In genomic region chr3:129483870-129484269, GRCh38 we compare ENCODE assay signal across 21 cellular contexts. TPM values are rescaled to one million over a fixed set of nuclear protein-coding genes. Genes with fewer than 3 reads are reported as not detected.
DNase-seq lines count a peak whose midpoint lies in the region; ATAC-seq, FAIRE-seq and TF ChIP-seq lines count a peak whose summit lies in the region.
"Had no signal": no experiment of that assay in that cellular context is flagged by ENCODE, and none has a peak within 500 bp of the region (broad histone marks: within the 10 kb centered on the region; RNA-seq: fewer than 3 reads in every experiment).

No MANE protein-coding gene starts in this region.

- H3K9ac ChIP-seq in neural progenitor cell = no peak overlapping the region
- H3K9ac ChIP-seq: BLaER1 had no signal

- H3K27ac Mint-ChIP-seq in GM23338 (no peak overlapping the region), WTC11 (peak overlapping the region; percentile 68; the same call in 1 of the 2 replicates), neural progenitor cell (peak overlapping the region; percentile 58)
- H3K27ac Mint-ChIP-seq in stimulated activated effector memory CD8-positive, alpha-beta T cell treated with anti-CD3 and anti-CD28 coated beads, Interleukin-12 subunit alpha, Interleukin-12 subunit beta, amount 100 ng/mL, for 72 hours = peak overlapping the region; percentile 21
- H3K27ac Mint-ChIP-seq in activated T-helper 17 cell treated with anti-CD3 and anti-CD28 coated beads, Interleukin-2, amount 50 U/mL, for 72 hours = no peak overlapping the region
- H3K27ac Mint-ChIP-seq: HFFc6 had no signal

- H3K36me3 ChIP-seq in GM23338 (ENCODE audit: insufficient read depth) (peaks cover 3% of the 10 kb centered on the region; the same call in 1 of the 2 replicates), neural progenitor cell (no peaks in the 10 kb centered on the region)

- peak; percentile 5; the same call in 1 of the 3 replicates for ATAC-seq in GM23338
- ATAC-seq in WTC11 = peak; percentile 13
- no peak for ATAC-seq in stimulated activated effector memory CD8-positive, alpha-beta T cell treated with anti-CD3 and anti-CD28 coated beads, Interleukin-12 subunit alpha, Interleukin-12 subunit beta, amount 100 ng/mL, for 72 hours
- no peak for ATAC-seq in activated T-helper 17 cell treated with anti-CD3 and anti-CD28 coated beads, Interleukin-2, amount 50 U/mL, for 72 hours (replicated peaks)

- TF ChIP-seq CTCF in GM23338 (conservative IDR thresholded peaks at IDR 0.05; ENCODE audit: low read depth in 2 of 2) (no peak), WTC11 (IDR thresholded peaks at IDR 0.05) (no peak), neural progenitor cell (IDR thresholded peaks at IDR 0.05) (no peak)

- H3K36me3 Mint-ChIP-seq in GM23338 (ENCODE audit: low read depth) (peaks cover 13% of the 10 kb centered on the region; the same call in 2 of the 3 replicates), WTC11 (peaks cover 11% of the 10 kb centered on the region; the same call in 1 of the 2 replicates), neural progenitor cell (peaks cover 25% of the 10 kb centered on the region)
- no peaks in the 10 kb centered on the region for H3K36me3 Mint-ChIP-seq in stimulated activated effector memory CD8-positive, alpha-beta T cell treated with anti-CD3 and anti-CD28 coated beads, Interleukin-12 subunit alpha, Interleukin-12 subunit beta, amount 100 ng/mL, for 72 hours
- H3K36me3 Mint-ChIP-seq in activated T-helper 17 cell treated with anti-CD3 and anti-CD28 coated beads, Interleukin-2, amount 50 U/mL, for 72 hours (ENCODE audit: low read depth) = peaks cover 10% of the 10 kb centered on the region

- H3F3A ChIP-seq in GM23338 (replicated peaks; ENCODE audit: low read depth) (no peaks in the 10 kb centered on the region), neural progenitor cell (ENCODE audit: low read depth) (peaks cover 20% of the 10 kb centered on the region)

- peaks cover 58% of the 10 kb centered on the region for H3K4me1 Mint-ChIP-seq in GM23338
- peaks cover 46% of the 10 kb centered on the region for H3K4me1 Mint-ChIP-seq in WTC11
- H3K4me1 Mint-ChIP-seq in neural progenitor cell = peaks cover 48% of the 10 kb centered on the region
- H3K4me1 Mint-ChIP-seq in stimulated activated effector memory CD8-positive, alpha-beta T cell treated with anti-CD3 and anti-CD28 coated beads, Interleukin-12 subunit alpha, Interleukin-12 subunit beta, amount 100 ng/mL, for 72 hours = peaks cover 9% of the 10 kb centered on the region
- peaks cover 6% of the 10 kb centered on the region for H3K4me1 Mint-ChIP-seq in activated T-helper 17 cell treated with anti-CD3 and anti-CD28 coated beads, Interleukin-2, amount 50 U/mL, for 72 hours

- H3K4me2 ChIP-seq in GM23338 (no peak overlapping the region), neural progenitor cell (no peak overlapping the region)
- H3K4me2 ChIP-seq: BLaER1 had no signal

- H3K27ac ChIP-seq in GM23338 (ENCODE audit: low read depth) (no peak overlapping the region), neural progenitor cell (no peak overlapping the region)
- H3K27ac ChIP-seq: BLaER1, HL-60 had no signal

- H2AFZ ChIP-seq in GM23338 (no peak overlapping the region), neural progenitor cell (replicated peaks) (no peak overlapping the region)

- no peaks in the 10 kb centered on the region for H3K9me3 ChIP-seq in neural progenitor cell (ENCODE audit: low read depth)
- H3K9me3 ChIP-seq: BLaER1 had no signal

- CTCF ChIA-PET in WTC11 (lab: Charles Lee) = interaction anchor here (0.9 to 1.7 kb wide), 2 partner anchors 71 to 100 kb away, joined by 4 to 5 read pairs; no protein-coding TSS in a partner anchor

- H3K4me3 ChIP-seq in GM23338 (no peak overlapping the region), neural progenitor cell (no peak overlapping the region)
- H3K4me3 ChIP-seq: BLaER1 had no signal

- POLR2A ChIA-PET in WTC11 (lab: Charles Lee) = no interaction called here

- H3K27me3 ChIP-seq in GM23338 (ENCODE audit: insufficient read depth) (no peaks in the 10 kb centered on the region), neural progenitor cell (no peaks in the 10 kb centered on the region)
- H3K27me3 ChIP-seq: BLaER1 had no signal

- H3K27me3 Mint-ChIP-seq in GM23338 (ENCODE audit: insufficient read depth, low read depth, poor library complexity) (peaks cover 11% of the 10 kb centered on the region), WTC11 (ENCODE audit: low read depth) (no peaks in the 10 kb centered on the region), neural progenitor cell (ENCODE audit: insufficient read depth, low read depth) (no peaks in the 10 kb centered on the region)
- H3K27me3 Mint-ChIP-seq in activated T-helper 17 cell treated with anti-CD3 and anti-CD28 coated beads, Interleukin-2, amount 50 U/mL, for 72 hours = no peaks in the 10 kb centered on the region
- H3K27me3 Mint-ChIP-seq: CD4-positive, alpha-beta memory T cell had no signal

- DNase-seq in GM23338 (ENCODE audit: low spot score) (no peak), WTC11 (ENCODE audit: low spot score) (no peak), neural progenitor cell (ENCODE audit: low spot score) (no peak), GM19239 (ENCODE audit: insufficient read length, low spot score) (no peak), NCI-H510A treated with DMSO at 0.1 percent for 48 hours (lab: John Stamatoyannopoulos, UW) (no peak)
- no peak for DNase-seq in stimulated activated effector memory CD8-positive, alpha-beta T cell treated with anti-CD3 and anti-CD28 coated beads, Interleukin-12 subunit alpha, Interleukin-12 subunit beta, amount 100 ng/mL, for 72 hours (ENCODE audit: low spot score in 2 of 2)
- DNase-seq: 8988T; CD4-positive, alpha-beta memory T cell; DMS153; DMS79 treated with DMSO at 0.1 percent for 48 hours; GF-D8; HCEC 1CT; HFFc6 had no signal

- H4K20me1 ChIP-seq in GM23338 (replicated peaks; ENCODE audit: insufficient read depth) (no peaks in the 10 kb centered on the region), neural progenitor cell (ENCODE audit: low read depth) (no peaks in the 10 kb centered on the region)
- H4K20me1 ChIP-seq: BLaER1 had no signal

- FAIRE-seq in GM19239 (lab: Jason Lieb, UNC) = no peak

- H3K79me2 ChIP-seq in GM23338 (replicated peaks; ENCODE audit: insufficient read depth) = no peaks in the 10 kb centered on the region
- no peaks in the 10 kb centered on the region for H3K79me2 ChIP-seq in neural progenitor cell (ENCODE audit: low read depth)

- H3K9me3 Mint-ChIP-seq in GM23338 (no peaks in the 10 kb centered on the region), WTC11 (no peaks in the 10 kb centered on the region), neural progenitor cell (no peaks in the 10 kb centered on the region)
- H3K9me3 Mint-ChIP-seq in stimulated activated effector memory CD8-positive, alpha-beta T cell treated with anti-CD3 and anti-CD28 coated beads, Interleukin-12 subunit alpha, Interleukin-12 subunit beta, amount 100 ng/mL, for 72 hours = no peaks in the 10 kb centered on the region
- H3K9me3 Mint-ChIP-seq in activated T-helper 17 cell treated with anti-CD3 and anti-CD28 coated beads, Interleukin-2, amount 50 U/mL, for 72 hours = no peaks in the 10 kb centered on the region
- H3K9me3 Mint-ChIP-seq: HFFc6 had no signal

- H3K4me1 ChIP-seq in GM23338 (ENCODE audit: insufficient read depth) = peaks cover 14% of the 10 kb centered on the region
- H3K4me1 ChIP-seq in neural progenitor cell = peaks cover 25% of the 10 kb centered on the region
- H3K4me1 ChIP-seq: BLaER1 had no signal

- H3K4me3 Mint-ChIP-seq in GM23338 (no peak overlapping the region), WTC11 (no peak overlapping the region), neural progenitor cell (no peak overlapping the region)
- H3K4me3 Mint-ChIP-seq in stimulated activated effector memory CD8-positive, alpha-beta T cell treated with anti-CD3 and anti-CD28 coated beads, Interleukin-12 subunit alpha, Interleukin-12 subunit beta, amount 100 ng/mL, for 72 hours = no peak overlapping the region
- H3K4me3 Mint-ChIP-seq in activated T-helper 17 cell treated with anti-CD3 and anti-CD28 coated beads, Interleukin-2, amount 50 U/mL, for 72 hours = no peak overlapping the region
- H3K4me3 Mint-ChIP-seq: CD14-positive monocyte; CD4-positive, alpha-beta memory T cell; HFFc6 had no signal

- H3K9me2 ChIP-seq in GM23338 (ENCODE audit: insufficient read depth) = no peaks in the 10 kb centered on the region

TF ChIP-seq in GM23338, 12 proteins besides CTCF, POLR2A, EP300 and RAD21 (continues in another document):
- no peak for TF ChIP-seq POLR2AphosphoS5 (IDR thresholded peaks at IDR 0.05; ENCODE audit: low read depth)

TF ChIP-seq in WTC11, 78 proteins besides CTCF, POLR2A, EP300 and RAD21 (continues in another document):
- no peak for TF ChIP-seq CREM (CRISPR knock-in tag; IDR thresholded peaks at IDR 0.05)

RNA-seq across cellular contexts. Expression of gene IFT122, which starts 43.8 kb away (rescaled TPM):
- 30.2 and 38.8 TPM in 2 replicates for total RNA-seq in GM23338 (2014; rRNA removed; shearing (Covaris generic))
- 10.2 and 10.9 TPM in 2 replicates for polyA plus RNA-seq in GM23338 (2016; fragmentation: Nextera tagmentation; extraction: Ambion mirVana)
- 21.6 to 24.2 TPM (median 22.8 TPM) in 3 replicates for total RNA-seq in WTC11 (2021)
- total RNA-seq in neural progenitor cell (ENCODE audit: low replicate concordance) = 31.8 and 48.0 TPM in 2 replicates
- total RNA-seq in activated T-helper 17 cell treated with anti-CD3 and anti-CD28 coated beads, Interleukin-2, amount 50 U/mL, for 72 hours = 10 to 100 TPM; 19.3 to 33.4 TPM

RNA-seq across cellular contexts. Expression of gene MBD4, which starts 44.1 kb away (rescaled TPM):
- 26.4 and 33.9 TPM in 2 replicates for total RNA-seq in GM23338 (2014; rRNA removed; shearing (Covaris generic))
- 51.8 and 59.3 TPM in 2 replicates for polyA plus RNA-seq in GM23338 (2016; fragmentation: Nextera tagmentation; extraction: Ambion mirVana)
- total RNA-seq in WTC11 (2021) = 31.4 to 36.9 TPM (median 33.0 TPM) in 3 replicates
- 35.0 and 46.3 TPM in 2 replicates for total RNA-seq in neural progenitor cell (ENCODE audit: low replicate concordance)
- 10 to 100 TPM; 38.4 to 44.4 TPM for total RNA-seq in activated T-helper 17 cell treated with anti-CD3 and anti-CD28 coated beads, Interleukin-2, amount 50 U/mL, for 72 hours

RNA-seq across cellular contexts. Expression of gene RHO, which starts 44.6 kb away (rescaled TPM):
- total RNA-seq in GM23338 (2014; rRNA removed; shearing (Covaris generic)) = not detected in 2 replicates
- polyA plus RNA-seq in GM23338 (2016; fragmentation: Nextera tagmentation; extraction: Ambion mirVana) = not detected in 2 replicates
- total RNA-seq in WTC11 (2021) (not detected in 3 replicates), neural progenitor cell (ENCODE audit: low replicate concordance) (not detected in 2 replicates)
- total RNA-seq in activated T-helper 17 cell treated with anti-CD3 and anti-CD28 coated beads, Interleukin-2, amount 50 U/mL, for 72 hours = not detected
- total RNA-seq: A673; CD4-positive, alpha-beta memory T cell; H4; HFFc6; HT1080 had no signal
- polyA plus RNA-seq: AG04450; CD14-positive monocyte; CD4-positive, alpha-beta memory T cell had no signal

RNA-seq across cellular contexts. Expression of gene EFCAB12, which starts 55.4 kb away (rescaled TPM):
- total RNA-seq in GM23338 (2014; rRNA removed; shearing (Covaris generic)) = 0.24 and 0.54 TPM in 2 replicates
- 0.17 and 0.65 TPM in 2 replicates for polyA plus RNA-seq in GM23338 (2016; fragmentation: Nextera tagmentation; extraction: Ambion mirVana)
- total RNA-seq in WTC11 (2021) (0.16 to 0.34 TPM (median 0.20 TPM) in 3 replicates), neural progenitor cell (ENCODE audit: low replicate concordance) (0.13 and 0.22 TPM in 2 replicates)
- 1 to 10 TPM in 1 of 2 donors, under 1 TPM in 1; 0.63 to 1.7 TPM for total RNA-seq in activated T-helper 17 cell treated with anti-CD3 and anti-CD28 coated beads, Interleukin-2, amount 50 U/mL, for 72 hours
- total RNA-seq: HT1080 had no signal
- polyA plus RNA-seq: CD14-positive monocyte had no signal

RNA-seq across cellular contexts. Expression of gene H1-8, which starts 59.1 kb away (rescaled TPM):
- total RNA-seq in GM23338 (2014; rRNA removed; shearing (Covaris generic)) = not detected in 2 replicates
- polyA plus RNA-seq in GM23338 (2016; fragmentation: Nextera tagmentation; extraction: Ambion mirVana) = not detected in 2 replicates
- total RNA-seq in WTC11 (2021) (not detected in 3 replicates), neural progenitor cell (ENCODE audit: low replicate concordance) (not detected in 2 replicates)
- not detected for total RNA-seq in activated T-helper 17 cell treated with anti-CD3 and anti-CD28 coated beads, Interleukin-2, amount 50 U/mL, for 72 hours
- total RNA-seq: A673; CD4-positive, alpha-beta memory T cell; H4; HFFc6; HT1080 had no signal
- polyA plus RNA-seq: AG04450; CD14-positive monocyte; CD4-positive, alpha-beta memory T cell had no signal

Comparison
In these comparisons a context has a peak if more than half of its experiments do, and no peak if none do; other contexts are left out.
1. ATAC-seq: peak in GM23338 (single experiment) and WTC11 (single experiment); none in stimulated activated effector memory CD8-positive, alpha-beta T cell treated with anti-CD3 and anti-CD28 coated beads, Interleukin-12 subunit alpha, Interleukin-12 subunit beta, amount 100 ng/mL, for 72 hours (single experiment) and activated T-helper 17 cell treated with anti-CD3 and anti-CD28 coated beads, Interleukin-2, amount 50 U/mL, for 72 hours (single experiment).
2. H3K27ac Mint-ChIP-seq: peak in WTC11 (single experiment), neural progenitor cell (single experiment) and stimulated activated effector memory CD8-positive, alpha-beta T cell treated with anti-CD3 and anti-CD28 coated beads, Interleukin-12 subunit alpha, Interleukin-12 subunit beta, amount 100 ng/mL, for 72 hours (single experiment); none in GM23338 (single experiment) and activated T-helper 17 cell treated with anti-CD3 and anti-CD28 coated beads, Interleukin-2, amount 50 U/mL, for 72 hours (single experiment).